Comparison of ENCODE assay signal across 1 cellular context in genomic region chr17:59695943-59696681, GRCh38.
TF ChIP-seq lines count a peak whose summit lies in the region.

No MANE protein-coding gene starts in this region.

TF ChIP-seq in HepG2, 621 proteins besides CTCF, POLR2A, EP300 and RAD21 (continued from another document):
- TF ChIP-seq E2F1 (CRISPR knock-in tag; IDR thresholded peaks at IDR 0.05) (no peak), TRAFD1 (CRISPR knock-in tag; IDR thresholded peaks at IDR 0.05; ENCODE audit: borderline replicate concordance) (no peak), ATF5 (CRISPR knock-in tag; IDR thresholded peaks at IDR 0.05; ENCODE audit: low read depth) (no peak), TARDBP (CRISPR knock-in tag; IDR thresholded peaks at IDR 0.05) (0 out of 2 replicates have a peak, but pooled peaks have one; percentile 16), GATAD1 (CRISPR knock-in tag; IDR thresholded peaks at IDR 0.05) (no peak), ZSCAN31 (CRISPR knock-in tag; IDR thresholded peaks at IDR 0.05; ENCODE audit: low read depth) (no peak), FLYWCH1 (CRISPR knock-in tag; IDR thresholded peaks at IDR 0.05) (no peak), ZBTB44 (CRISPR knock-in tag; IDR thresholded peaks at IDR 0.05) (no peak), ZNF704 (CRISPR knock-in tag; IDR thresholded peaks at IDR 0.05; ENCODE audit: borderline replicate concordance) (no peak), NFKBIZ (CRISPR knock-in tag; IDR thresholded peaks at IDR 0.05) (no peak), ZNF280D (CRISPR knock-in tag; IDR thresholded peaks at IDR 0.05) (no peak), NR2F6 (IDR thresholded peaks at IDR 0.05) (0 out of 2 replicates have a peak, but pooled peaks have one; percentile 6), NR2F6 (CRISPR knock-in tag; IDR thresholded peaks at IDR 0.05) (no peak), NKX3-1 (CRISPR knock-in tag; IDR thresholded peaks at IDR 0.05) (no peak), GATAD2A (CRISPR knock-in tag; IDR thresholded peaks at IDR 0.05) (peak; percentile 29; the same call in 1 of the 2 replicates), TCF7L2 (IDR thresholded peaks at IDR 0.05; ENCODE audit: low read depth, low read length) (no peak), POLR2AphosphoS5 (IDR thresholded peaks at IDR 0.05; ENCODE audit: low read depth, low read length) (peak; percentile 26; the same call in 1 of the 2 replicates)
